In the genomic region with DNA sequence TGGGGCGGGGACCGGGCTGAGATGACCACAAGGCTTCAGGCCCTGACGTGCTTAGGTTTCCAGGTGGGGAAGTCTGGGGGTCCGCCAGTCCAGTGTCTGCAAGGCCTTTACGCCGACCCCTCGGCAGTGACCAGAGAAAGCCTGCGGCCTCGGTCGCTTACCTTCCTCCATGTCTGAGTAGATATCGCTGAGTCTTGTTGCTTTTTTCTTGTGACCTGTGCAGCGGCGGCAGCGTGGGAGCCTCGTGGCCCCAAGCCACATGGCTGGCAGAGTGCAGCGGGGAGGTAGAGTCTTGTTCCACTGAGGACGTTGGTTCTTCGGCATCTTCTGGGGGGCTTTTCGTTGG, we compare ENCODE assay signal across 8 cellular contexts. TPM values are rescaled to one million over a fixed set of nuclear protein-coding genes. Genes with fewer than 3 reads are reported as not detected.
A peak's percentile ranks its signal among the peaks of the same experiment; 100 is the strongest.
DNase-seq lines count a peak whose midpoint lies in the region; ATAC-seq and TF ChIP-seq lines count a peak whose summit lies in the region.

No MANE protein-coding gene starts in this region.

- peak overlapping the region; percentile 82 for H3K27ac ChIP-seq in KOPT-K1 (ENCODE audit: low read depth, low read length, poor library complexity, severe bottlenecking)

- no peaks in the 10 kb centered on the region for H3K27me3 Mint-ChIP-seq in activated naive CD8-positive, alpha-beta T cell
- peaks cover 0 to 10% (median 9%) of the 10 kb centered on the region in 3 donors for H3K27me3 Mint-ChIP-seq in immature natural killer cell (ENCODE audit: low read depth in 3 of 3)

- peak overlapping the region; percentile 99 for H3K4me3 ChIP-seq in BE2C (ENCODE audit: low read depth, low read length)

- H3K4me1 ChIP-seq in BE2C, result peaks cover 9% of the 10 kb centered on the region

- peak; percentile 36 for DNase-seq in BE2C
- no peak for DNase-seq in immature natural killer cell
- peak; percentile 60 for DNase-seq in stimulated activated CD4-positive, alpha-beta T cell treated with anti-CD3 and anti-CD28 coated beads, Interleukin-4, amount 100 ng/mL, for 24 hours
- DNase-seq in NCI-H1694 (lab: John Stamatoyannopoulos, UW), result no peak
- no peak for DNase-seq in central memory CD4-positive, alpha-beta T cell

- H3K27ac Mint-ChIP-seq in activated naive CD8-positive, alpha-beta T cell, result peak overlapping the region; percentile 99
- H3K27ac Mint-ChIP-seq in immature natural killer cell, result peak overlapping the region; percentile 97 to 99 (median 99)

- peaks cover 52% of the 10 kb centered on the region for H3K4me1 Mint-ChIP-seq in activated naive CD8-positive, alpha-beta T cell (ENCODE audit: low read depth)
- H3K4me1 Mint-ChIP-seq in immature natural killer cell, result peaks cover 31 to 34% of the 10 kb centered on the region in 2 donors

- H3K27me3 ChIP-seq in BE2C, result no peaks in the 10 kb centered on the region

- H3K9me3 Mint-ChIP-seq in activated naive CD8-positive, alpha-beta T cell (ENCODE audit: low read depth), result no peaks in the 10 kb centered on the region
- no peaks in the 10 kb centered on the region for H3K9me3 Mint-ChIP-seq in immature natural killer cell

- peaks cover 22% of the 10 kb centered on the region for H3K36me3 Mint-ChIP-seq in activated naive CD8-positive, alpha-beta T cell
- H3K36me3 Mint-ChIP-seq in immature natural killer cell, result peaks cover 11 to 21% (median 16%) of the 10 kb centered on the region in 3 donors

- H3K9me3 ChIP-seq in BE2C (no peaks in the 10 kb centered on the region), KOPT-K1 (ENCODE audit: insufficient read depth, low read length, poor library complexity, severe bottlenecking) (no peaks in the 10 kb centered on the region)

- H3K4me3 Mint-ChIP-seq in activated naive CD8-positive, alpha-beta T cell, result peak overlapping the region; percentile 100
- H3K4me3 Mint-ChIP-seq in immature natural killer cell, result peak overlapping the region; percentile 91 to 98 (median 93)

- peak; percentile 25 for ATAC-seq in GM21381 (IDR thresholded peaks at IDR 0.05; ENCODE audit: unreplicated experiment)

- TF ChIP-seq CTCF in BE2C (IDR thresholded peaks at IDR 0.05; ENCODE audit: low read depth, low read length), result no peak

- H3K36me3 ChIP-seq in BE2C (peaks cover 82% of the 10 kb centered on the region), KOPT-K1 (ENCODE audit: insufficient read depth, low read length) (peaks cover 80% of the 10 kb centered on the region)

RNA-seq across cellular contexts. Expression of gene NOLC1, which starts 0.3 kb away (rescaled TPM):
- polyA plus RNA-seq in BE2C (2012; ENCODE audit: insufficient read depth, insufficient read length, low read depth), result 250 TPM
- polyA plus RNA-seq in immature natural killer cell, result 10 to 100 TPM; 15.1 to 80.4 (median 29.4) TPM

RNA-seq across cellular contexts. Expression of gene PPRC1, which starts 19.7 kb away (rescaled TPM):
- 132 TPM for polyA plus RNA-seq in BE2C (2012; ENCODE audit: insufficient read depth, insufficient read length, low read depth)
- 10 to 100 TPM in 1 of 3 donors, 1 to 10 TPM in 2; 3.8 to 10.9 (median 7.5) TPM for polyA plus RNA-seq in immature natural killer cell

RNA-seq across cellular contexts. Expression of gene LDB1, which starts 32.4 kb away (rescaled TPM):
- 259 TPM for polyA plus RNA-seq in BE2C (2012; ENCODE audit: insufficient read depth, insufficient read length, low read depth)
- polyA plus RNA-seq in immature natural killer cell, result 10 to 100 TPM in 2 of 3 donors, 1 to 10 TPM in 1; 5.5 to 24.8 (median 24.2) TPM

Comparison
In these comparisons a context has a peak if more than half of its experiments do, and no peak if none do; other contexts are left out.
1. DNase-seq: peak in BE2C (single experiment) and stimulated activated CD4-positive, alpha-beta T cell treated with anti-CD3 and anti-CD28 coated beads, Interleukin-4, amount 100 ng/mL, for 24 hours (single experiment); none in immature natural killer cell (0 of 3), NCI-H1694 (single experiment) and central memory CD4-positive, alpha-beta T cell (single experiment).